9 cellular contexts compared by ENCODE assay signal in the genomic region with DNA sequence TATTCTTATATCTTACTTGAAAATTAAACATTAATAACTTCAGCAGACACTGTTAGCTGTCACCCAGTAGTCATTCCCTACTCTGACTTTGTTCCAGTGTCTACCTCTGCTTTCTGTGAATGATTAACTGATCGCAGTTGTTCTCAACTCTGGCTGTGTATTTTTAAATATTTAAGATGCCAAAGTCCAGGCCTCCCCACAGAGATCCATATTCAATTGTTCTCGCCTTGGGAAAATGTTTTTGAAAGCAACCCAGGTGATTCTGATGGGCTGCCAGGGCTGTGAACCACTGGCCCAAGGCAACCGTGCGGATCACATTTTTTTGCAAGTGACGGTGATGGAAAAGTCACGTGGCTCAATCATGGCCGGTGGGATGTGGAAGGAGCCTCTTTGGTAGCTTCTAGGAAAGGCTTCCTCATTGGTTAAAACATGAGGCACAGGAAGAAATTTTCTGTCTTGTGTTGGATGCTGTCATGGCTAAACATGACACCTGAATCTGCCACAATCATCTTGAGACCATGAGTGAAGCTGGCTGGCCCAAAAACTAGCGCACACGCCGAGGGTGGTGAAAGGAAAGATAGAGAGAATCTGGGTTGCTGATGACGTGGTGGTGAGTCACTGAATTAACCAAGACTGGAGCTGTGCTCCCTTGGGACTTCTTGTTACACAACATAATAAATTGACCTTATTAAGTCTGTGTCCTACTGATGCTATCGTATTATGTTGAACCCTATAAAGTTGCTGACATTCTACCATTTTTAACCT. TPM values are rescaled to one million over a fixed set of nuclear protein-coding genes. Genes with fewer than 3 reads are reported as not detected.
DNase-seq lines count a peak whose midpoint lies in the region; ATAC-seq, FAIRE-seq and TF ChIP-seq lines count a peak whose summit lies in the region.
"Had no signal": no experiment of that assay in that cellular context is flagged by ENCODE, and none has a peak within 500 bp of the region (broad histone marks: within the 10 kb centered on the region; RNA-seq: fewer than 3 reads in every experiment).

No MANE protein-coding gene starts in this region.

- no peaks in the 10 kb centered on the region for H3K27me3 ChIP-seq in keratinocyte (ENCODE audit: control insufficient read depth, extremely low read depth, insufficient read depth, low read length)

- FAIRE-seq in keratinocyte (lab: Jason Lieb, UNC), result peak; percentile 86

- no peak overlapping the region for H3K27ac Mint-ChIP-seq in naive thymus-derived CD8-positive, alpha-beta T cell
- H3K27ac Mint-ChIP-seq: T-helper 1 cell treated with Interleukin-12 subunit alpha and Interleukin-12 subunit beta and Interleukin-4 antibody, amounts not matched to agents 30 μg/mL and 1 μg/mL, for 36 hours had no signal

- no peak overlapping the region for H3K4me3 Mint-ChIP-seq in naive thymus-derived CD8-positive, alpha-beta T cell
- H3K4me3 Mint-ChIP-seq: T-helper 1 cell treated with Interleukin-12 subunit alpha and Interleukin-12 subunit beta and Interleukin-4 antibody, amounts not matched to agents 30 μg/mL and 1 μg/mL, for 36 hours had no signal

- H3K9me1 ChIP-seq in keratinocyte (ENCODE audit: control insufficient read depth, extremely low read depth, insufficient read depth, low read length), result peaks cover 2% of the 10 kb centered on the region

- peak; percentile 21 for DNase-seq in stimulated activated CD4-positive, alpha-beta T cell treated with anti-CD3 and anti-CD28 coated beads, Interleukin-4, amount 100 ng/mL, for 24 hours
- DNase-seq in stimulated activated CD4-positive, alpha-beta T cell treated with anti-CD3 and anti-CD28 coated beads, Interleukin-4, amount 100 ng/mL, for 4 hours, result no peak
- DNase-seq in activated T-helper 9 cell treated with anti-CD3 and anti-CD28 coated beads, Interleukin-2, amount 50 U/mL, for 16 hours (ENCODE audit: low read depth), result peak; percentile 6
- DNase-seq in keratinocyte (ENCODE audit: low read depth, low spot score) (peak; percentile 40), NCI-H1417 (lab: John Stamatoyannopoulos, UW) (no peak)
- no peak for DNase-seq in activated effector memory CD4-positive, alpha-beta T cell treated with Interleukin-2 at 50 U/mL for 16 hours
- no peak for DNase-seq in naive thymus-derived CD8-positive, alpha-beta T cell
- no peak for DNase-seq in activated effector memory CD4-positive, alpha-beta T cell treated with anti-CD3 and anti-CD28 coated beads, Interleukin-2, amount 50 U/mL, for 16 hours

- H4K20me1 ChIP-seq in keratinocyte (ENCODE audit: control insufficient read depth, extremely low read depth, insufficient read depth, low read length), result no peaks in the 10 kb centered on the region

- no peaks in the 10 kb centered on the region for H3K36me3 ChIP-seq in keratinocyte (ENCODE audit: control insufficient read depth in 2 of 2, extremely low read depth in 1 of 2, insufficient read depth in 2 of 2, low read length in 2 of 2)

- POLR2A ChIA-PET in naive thymus-derived CD8-positive, alpha-beta T cell (lab: Charles Lee), result no interaction called here

- dilution Hi-C loops in keratinocyte (cut with MboI; ENCODE audit: extremely low pct_ligation_motif_present, low sequenced_read_pairs), result no loop called here

- H3K79me2 ChIP-seq in keratinocyte (ENCODE audit: control insufficient read depth, insufficient read depth, low read length), result no peaks in the 10 kb centered on the region

- H3K4me1 ChIP-seq in keratinocyte (ENCODE audit: control insufficient read depth, extremely low read depth, insufficient read depth, low read length), result peaks cover 6% of the 10 kb centered on the region

- H3K27me3 Mint-ChIP-seq in naive thymus-derived CD8-positive, alpha-beta T cell, result peaks cover 0 to 2% (median 0%) of the 10 kb centered on the region in 5 donors

- no peaks in the 10 kb centered on the region for H3K9me3 ChIP-seq in keratinocyte (ENCODE audit: control insufficient read depth, low read depth, low read length)

- peaks cover 0 to 5% (median 0%) of the 10 kb centered on the region in 9 donors for H3K9me3 Mint-ChIP-seq in naive thymus-derived CD8-positive, alpha-beta T cell
- H3K9me3 Mint-ChIP-seq: T-helper 1 cell treated with Interleukin-12 subunit alpha and Interleukin-12 subunit beta and Interleukin-4 antibody, amounts not matched to agents 30 μg/mL and 1 μg/mL, for 36 hours had no signal

- H3K27ac ChIP-seq in keratinocyte (ENCODE audit: control insufficient read depth, insufficient read depth, low read length), result no peak overlapping the region

- H2AFZ ChIP-seq in keratinocyte (ENCODE audit: control insufficient read depth, low read length), result no peak overlapping the region

- no peak for TF ChIP-seq CTCF in keratinocyte (optimal IDR thresholded peaks at IDR 0.05 in 1 of 3, IDR thresholded peaks at IDR 0.05 in 1 of 3, conservative IDR thresholded peaks at IDR 0.05 in 1 of 3; ENCODE audit: extremely low read depth in 1 of 3, insufficient read depth in 2 of 3, low read length in 3 of 3)

- no peak overlapping the region for H3K9ac ChIP-seq in keratinocyte (ENCODE audit: control insufficient read depth, extremely low read depth, insufficient read depth, low read length)

- no peak overlapping the region for H3K4me2 ChIP-seq in keratinocyte (ENCODE audit: control insufficient read depth, extremely low read depth, insufficient read depth, low read depth, low read length)

- no peak overlapping the region for H3K4me3 ChIP-seq in keratinocyte (ENCODE audit: control insufficient read depth in 2 of 3, extremely low read depth in 1 of 3, insufficient read depth in 2 of 3, low read depth in 1 of 3, low read length in 3 of 3)

- ATAC-seq in naive thymus-derived CD8-positive, alpha-beta T cell, result no peak

- H3K36me3 Mint-ChIP-seq in naive thymus-derived CD8-positive, alpha-beta T cell, result peaks cover 0 to 2% (median 0%) of the 10 kb centered on the region in 3 donors

- H3K4me1 Mint-ChIP-seq in naive thymus-derived CD8-positive, alpha-beta T cell, result no peaks in the 10 kb centered on the region

RNA-seq across cellular contexts. Expression of gene RDH12, which starts 37.2 kb away (rescaled TPM):
- polyA plus RNA-seq in keratinocyte, result 0.26 to 2.0 TPM (median 0.98 TPM) in 3 replicates
- 38.8 TPM for polyA plus RNA-seq in keratinocyte (2011; ENCODE audit: low read depth)
- 0.42 and 0.64 TPM in 2 replicates for polyA plus RNA-seq in keratinocyte (2011; cell fraction: cytosol; rRNA removed)
- polyA plus RNA-seq in keratinocyte (2011; cell fraction: nucleus; rRNA removed), result 1.9 and 2.6 TPM in 2 replicates
- 0.53 and 75.4 TPM in 2 replicates for polyA plus RNA-seq in keratinocyte (2012; ENCODE audit: low replicate concordance)
- polyA minus RNA-seq in keratinocyte, result 0.49 to 2.5 TPM (median 0.90 TPM) in 3 replicates
- 0.96 TPM for polyA minus RNA-seq in keratinocyte (2011; cell fraction: cytosol; rRNA and poly(A)+ RNA removed)
- 2.2 and 2.7 TPM in 2 replicates for polyA minus RNA-seq in keratinocyte (2011; cell fraction: nucleus; rRNA and poly(A)+ RNA removed)
- total RNA-seq in naive thymus-derived CD8-positive, alpha-beta T cell, result not detected
- not detected for polyA plus RNA-seq in naive thymus-derived CD8-positive, alpha-beta T cell

RNA-seq across cellular contexts. Expression of gene RDH11, which starts 43.4 kb away (rescaled TPM):
- 189 to 202 TPM (median 197 TPM) in 3 replicates for polyA plus RNA-seq in keratinocyte
- polyA plus RNA-seq in keratinocyte (2011; ENCODE audit: low read depth), result 26.0 TPM
- polyA plus RNA-seq in keratinocyte (2011; cell fraction: cytosol; rRNA removed), result 62.5 and 115 TPM in 2 replicates
- 338 and 380 TPM in 2 replicates for polyA plus RNA-seq in keratinocyte (2011; cell fraction: nucleus; rRNA removed)
- polyA plus RNA-seq in keratinocyte (2012; ENCODE audit: low replicate concordance), result 64.7 and 110 TPM in 2 replicates
- polyA minus RNA-seq in keratinocyte, result 163 to 187 TPM (median 163 TPM) in 3 replicates
- polyA minus RNA-seq in keratinocyte (2011; cell fraction: cytosol; rRNA and poly(A)+ RNA removed), result 107 TPM
- 149 and 226 TPM in 2 replicates for polyA minus RNA-seq in keratinocyte (2011; cell fraction: nucleus; rRNA and poly(A)+ RNA removed)
- 10 to 100 TPM; 43.5 to 43.7 TPM for total RNA-seq in naive thymus-derived CD8-positive, alpha-beta T cell
- polyA plus RNA-seq in naive thymus-derived CD8-positive, alpha-beta T cell, result 10 to 100 TPM; 74.7 to 87.6 (median 79.3) TPM

Comparison
In these comparisons a context has a peak if more than half of its experiments do, and no peak if none do; other contexts are left out.
1. DNase-seq: peak in stimulated activated CD4-positive, alpha-beta T cell treated with anti-CD3 and anti-CD28 coated beads, Interleukin-4, amount 100 ng/mL, for 24 hours (single experiment), activated T-helper 9 cell treated with anti-CD3 and anti-CD28 coated beads, Interleukin-2, amount 50 U/mL, for 16 hours (single experiment) and keratinocyte (single experiment); none in stimulated activated CD4-positive, alpha-beta T cell treated with anti-CD3 and anti-CD28 coated beads, Interleukin-4, amount 100 ng/mL, for 4 hours (0 of 2), NCI-H1417 (0 of 3), activated effector memory CD4-positive, alpha-beta T cell treated with Interleukin-2 at 50 U/mL for 16 hours (single experiment), naive thymus-derived CD8-positive, alpha-beta T cell (0 of 10) and activated effector memory CD4-positive, alpha-beta T cell treated with anti-CD3 and anti-CD28 coated beads, Interleukin-2, amount 50 U/mL, for 16 hours (single experiment).